In the genomic region with DNA sequence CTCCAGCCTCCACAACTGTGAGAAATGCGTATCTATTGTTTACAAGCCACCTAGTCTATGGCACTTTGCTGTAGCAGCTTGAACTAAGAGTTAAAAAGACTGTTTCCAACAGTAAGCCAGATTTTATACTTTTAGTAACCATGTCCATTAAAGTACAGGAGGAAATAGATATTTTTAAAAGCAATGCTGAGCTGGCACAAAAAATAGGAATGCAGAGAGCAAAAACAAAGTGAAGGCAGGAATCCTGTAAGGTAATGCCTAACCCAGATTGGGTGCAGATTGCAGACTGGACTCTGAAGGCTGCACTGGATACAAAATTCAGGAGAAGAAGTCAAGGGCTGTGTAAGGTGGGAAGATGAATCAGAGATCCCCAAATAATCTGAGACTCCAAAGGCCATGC, we compare ENCODE assay signal across 1 cellular context.
TF ChIP-seq lines count a peak whose summit lies in the region.

No MANE protein-coding gene starts in this region.

TF ChIP-seq in A549, 52 proteins besides CTCF, POLR2A, EP300 and RAD21:
- TF ChIP-seq MAFK (IDR thresholded peaks at IDR 0.05; ENCODE audit: partially characterized antibody) (peak; percentile 57), KDM5A (IDR thresholded peaks at IDR 0.05) (no peak)
- TF ChIP-seq, protein P1, sequence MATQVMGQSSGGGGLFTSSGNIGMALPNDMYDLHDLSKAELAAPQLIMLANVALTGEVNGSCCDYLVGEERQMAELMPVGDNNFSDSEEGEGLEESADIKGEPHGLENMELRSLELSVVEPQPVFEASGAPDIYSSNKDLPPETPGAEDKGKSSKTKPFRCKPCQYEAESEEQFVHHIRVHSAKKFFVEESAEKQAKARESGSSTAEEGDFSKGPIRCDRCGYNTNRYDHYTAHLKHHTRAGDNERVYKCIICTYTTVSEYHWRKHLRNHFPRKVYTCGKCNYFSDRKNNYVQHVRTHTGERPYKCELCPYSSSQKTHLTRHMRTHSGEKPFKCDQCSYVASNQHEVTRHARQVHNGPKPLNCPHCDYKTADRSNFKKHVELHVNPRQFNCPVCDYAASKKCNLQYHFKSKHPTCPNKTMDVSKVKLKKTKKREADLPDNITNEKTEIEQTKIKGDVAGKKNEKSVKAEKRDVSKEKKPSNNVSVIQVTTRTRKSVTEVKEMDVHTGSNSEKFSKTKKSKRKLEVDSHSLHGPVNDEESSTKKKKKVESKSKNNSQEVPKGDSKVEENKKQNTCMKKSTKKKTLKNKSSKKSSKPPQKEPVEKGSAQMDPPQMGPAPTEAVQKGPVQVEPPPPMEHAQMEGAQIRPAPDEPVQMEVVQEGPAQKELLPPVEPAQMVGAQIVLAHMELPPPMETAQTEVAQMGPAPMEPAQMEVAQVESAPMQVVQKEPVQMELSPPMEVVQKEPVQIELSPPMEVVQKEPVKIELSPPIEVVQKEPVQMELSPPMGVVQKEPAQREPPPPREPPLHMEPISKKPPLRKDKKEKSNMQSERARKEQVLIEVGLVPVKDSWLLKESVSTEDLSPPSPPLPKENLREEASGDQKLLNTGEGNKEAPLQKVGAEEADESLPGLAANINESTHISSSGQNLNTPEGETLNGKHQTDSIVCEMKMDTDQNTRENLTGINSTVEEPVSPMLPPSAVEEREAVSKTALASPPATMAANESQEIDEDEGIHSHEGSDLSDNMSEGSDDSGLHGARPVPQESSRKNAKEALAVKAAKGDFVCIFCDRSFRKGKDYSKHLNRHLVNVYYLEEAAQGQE (IDR thresholded peaks at IDR 0.05): no peak
